ENCODE assay signal across 8 cellular contexts in genomic region chr14:73569185-73569957, GRCh38. TPM values are rescaled to one million over a fixed set of nuclear protein-coding genes. Genes with fewer than 3 reads are reported as not detected.
DNase-seq lines count a peak whose midpoint lies in the region; ATAC-seq and TF ChIP-seq lines count a peak whose summit lies in the region.
"Not testable (repeated sequence)": the region's sequence is repeated elsewhere in the genome, so short reads cannot be mapped to it uniquely, and the experiment has no call there.

Gene ACOT2 (plus strand): TSS chr14:73569213. CDS start chr14:73569241, 28 bp downstream.

- ATAC-seq in GM19372 (IDR thresholded peaks at IDR 0.05; ENCODE audit: low read depth, unreplicated experiment): peak; percentile 63
- peak; percentile 78 for ATAC-seq in lung (ENCODE audit: insufficient read depth, low FRiP score)

- DNase-seq in HS-27A (ENCODE audit: low read depth) (peak; percentile 78), NOMO-1 (lab: John Stamatoyannopoulos, UW; ENCODE audit: unreplicated experiment in 2 of 2) (peak; percentile 85 to 87), lung (ENCODE audit: low spot score) (peak; percentile 61)
- peak; percentile 76 to 83 for DNase-seq in activated CD8-positive, alpha-beta memory T cell treated with anti-CD3 and anti-CD28 coated beads for 4 hours (ENCODE audit: low read depth in 2 of 2)
- peak; percentile 44 to 67 (median 54) for DNase-seq in effector memory CD4-positive, alpha-beta T cell
- peak; percentile 74 to 80 for DNase-seq in stimulated activated CD4-positive, alpha-beta T cell treated with anti-CD3 and anti-CD28 coated beads, Interleukin-4, amount 100 ng/mL, for 48 hours (ENCODE audit: low read depth in 2 of 2)

- WGBS in lung, 2 donors: 0 to 1% methylated on average over 36 to 80 of the region's 82 CpGs

- H3K4me1 ChIP-seq in effector memory CD4-positive, alpha-beta T cell (ENCODE audit: control insufficient read depth, insufficient read depth, low read length, poor library complexity, severe bottlenecking): peaks cover 17% of the 10 kb centered on the region
- H3K4me1 ChIP-seq in lung (ENCODE audit: control insufficient read depth in 2 of 2, insufficient read depth in 2 of 2, low read length in 2 of 2): not testable (repeated sequence)

- not testable (repeated sequence) for H3K36me3 ChIP-seq in effector memory CD4-positive, alpha-beta T cell (ENCODE audit: control insufficient read depth, insufficient read depth, low read length); lung (ENCODE audit: control insufficient read depth in 2 of 2, insufficient read depth in 2 of 2, low read length in 2 of 2)

- H3K27ac ChIP-seq in C4-2B (peak within 1 kb of the TSS; percentile 88), lung (ENCODE audit: low read depth in 1 of 2, low read length in 1 of 2) (peak within 1 kb of the TSS; percentile 96 to 100)
- H3K27ac ChIP-seq in effector memory CD4-positive, alpha-beta T cell (ENCODE audit: insufficient read depth, low read length, poor library complexity, severe bottlenecking): peak within 1 kb of the TSS; percentile 76

- H3K4me3 ChIP-seq in effector memory CD4-positive, alpha-beta T cell (ENCODE audit: insufficient read depth, low read depth, low read length, poor library complexity, severe bottlenecking): peak within 1 kb of the TSS; percentile 87
- peak within 1 kb of the TSS; percentile 69 for H3K4me3 ChIP-seq in lung

- H3K9me3 ChIP-seq in effector memory CD4-positive, alpha-beta T cell (ENCODE audit: control insufficient read depth, low read length); lung (ENCODE audit: control insufficient read depth in 2 of 2, insufficient read depth in 1 of 2, low read length in 1 of 2): not testable (repeated sequence)

- not testable (repeated sequence) for TF ChIP-seq CTCF in C4-2B (conservative IDR thresholded peaks at IDR 0.05); lung (IDR thresholded peaks at IDR 0.05; ENCODE audit: control extremely low read depth, extremely low read depth)

- H3K27me3 ChIP-seq in effector memory CD4-positive, alpha-beta T cell (replicated peaks; ENCODE audit: control insufficient read depth, insufficient read depth, low read length, poor library complexity, severe bottlenecking); lung (ENCODE audit: control insufficient read depth, insufficient read depth): not testable (repeated sequence)

RNA-seq across cellular contexts. Expression of gene ACOT2, which starts in this region (rescaled TPM):
- total RNA-seq in lung: 10 to 100 TPM; 23.6 to 61.9 TPM
- 10 to 100 TPM; 22.4 to 39.6 TPM for polyA plus RNA-seq in lung

Comparison
In these comparisons a context has a peak if more than half of its experiments do, and no peak if none do; other contexts are left out.
1. Peak in every context shown above with its lines: DNase-seq, ATAC-seq, H3K4me3 ChIP-seq and H3K27ac ChIP-seq.